ENCODE assay signal across 25 cellular contexts in the genomic region with DNA sequence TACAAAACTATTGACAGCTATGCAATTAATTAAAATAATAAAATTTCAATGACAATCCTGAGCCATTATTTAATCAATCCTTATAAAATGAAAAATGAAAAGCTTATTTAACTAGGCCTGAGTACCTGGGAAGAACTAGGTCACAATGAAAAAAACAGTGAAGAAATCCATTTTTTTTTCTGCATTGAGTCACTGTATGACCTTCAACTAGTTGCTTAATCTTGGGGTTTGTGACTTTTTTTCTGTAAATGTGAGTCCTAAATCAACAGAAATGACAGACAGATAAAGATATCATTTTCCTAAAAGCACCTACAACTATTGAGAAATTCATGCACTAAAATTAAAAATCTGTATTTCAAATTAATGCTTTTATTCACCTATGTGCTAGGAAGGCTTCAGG.
DNase-seq lines count a peak whose midpoint lies in the region; ATAC-seq and TF ChIP-seq lines count a peak whose summit lies in the region.
"Had no signal": no experiment of that assay in that cellular context is flagged by ENCODE, and none has a peak within 500 bp of the region (broad histone marks: within the 10 kb centered on the region; RNA-seq: fewer than 3 reads in every experiment).

No MANE protein-coding gene starts in this region.

- TF ChIP-seq CTCF in fibroblast of mammary gland (conservative IDR thresholded peaks at IDR 0.05; ENCODE audit: control insufficient read depth, insufficient read depth, low read depth, low read length): no peak
- TF ChIP-seq CTCF in retinal pigment epithelial cell (conservative IDR thresholded peaks at IDR 0.05; ENCODE audit: low read depth, low read length): no peak

- peak; percentile 10 for DNase-seq in LHCN-M2 (ENCODE audit: low read depth)
- DNase-seq in amniotic epithelial cell (ENCODE audit: low read depth): peak; percentile 77
- peak; percentile 20 for DNase-seq in fibroblast of mammary gland (ENCODE audit: low read depth)
- peak; percentile 14 for DNase-seq in retinal pigment epithelial cell (ENCODE audit: low read depth)
- no peak for DNase-seq in AG08395 (ENCODE audit: low spot score)
- DNase-seq in NCI-H2081 (lab: John Stamatoyannopoulos, UW): no peak
- DNase-seq: BE2C; CD8-positive, alpha-beta memory T cell; DMS 273 treated with DMSO at 0.1 percent for 48 hours; DMS79; EL; GDM1; IMR-90; MV-4-11; NCI-H1105; NCI-H1436 treated with DMSO at 0.1 percent for 48 hours; NCI-H187 treated with DMSO at 0.1 percent for 48 hours; NCI-H446; NCI-H524 treated with DMSO at 0.1 percent for 48 hours; NCI-H774; RPMI8226; SHP77 had no signal

- ATAC-seq in SK-N-SH treated with all-trans-retinoic acid at 6 μM for 48 hours: no peak
- ATAC-seq: GM12878, HCT116 had no signal

- H3K4me3 ChIP-seq in fibroblast of mammary gland (ENCODE audit: control insufficient read depth, low read depth, low read length) (no peak overlapping the region), retinal pigment epithelial cell (ENCODE audit: low read length) (no peak overlapping the region)
- H3K4me3 ChIP-seq: GM12878 had no signal

TF ChIP-seq in SK-N-SH treated with all-trans-retinoic acid at 6 μM for 48 hours, 23 proteins besides CTCF, POLR2A, EP300 and RAD21:
- no peak for TF ChIP-seq BACH2 (CRISPR knock-in tag; IDR thresholded peaks at IDR 0.05; ENCODE audit: borderline replicate concordance)
- TF ChIP-seq ZFP3 (CRISPR knock-in tag; IDR thresholded peaks at IDR 0.05): no peak
- no peak for TF ChIP-seq ZNF8 (CRISPR knock-in tag; IDR thresholded peaks at IDR 0.05)
- TF ChIP-seq ESRRG (CRISPR knock-in tag; IDR thresholded peaks at IDR 0.05): no peak
- TF ChIP-seq GLIS3 (CRISPR knock-in tag; IDR thresholded peaks at IDR 0.05): no peak
- TF ChIP-seq TSHZ2 (CRISPR knock-in tag; IDR thresholded peaks at IDR 0.05): no peak
- no peak for TF ChIP-seq ARNTL (CRISPR knock-in tag; IDR thresholded peaks at IDR 0.05; ENCODE audit: borderline replicate concordance, low read depth)
- no peak for TF ChIP-seq ZC3H10 (CRISPR knock-in tag; IDR thresholded peaks at IDR 0.05)
- no peak for TF ChIP-seq CSDC2 (CRISPR knock-in tag; IDR thresholded peaks at IDR 0.05)
- no peak for TF ChIP-seq ZFP30 (CRISPR knock-in tag; IDR thresholded peaks at IDR 0.05)
- TF ChIP-seq POU6F1 (CRISPR knock-in tag; IDR thresholded peaks at IDR 0.05; ENCODE audit: borderline replicate concordance, low read depth): no peak
- no peak for TF ChIP-seq CREB5 (CRISPR knock-in tag; IDR thresholded peaks at IDR 0.05; ENCODE audit: low read depth)

Comparison
In these comparisons a context has a peak if more than half of its experiments do, and no peak if none do; other contexts are left out.
1. DNase-seq: peak in LHCN-M2 (single experiment), amniotic epithelial cell (single experiment), fibroblast of mammary gland (single experiment) and retinal pigment epithelial cell (single experiment); none in AG08395 (single experiment) and NCI-H2081 (0 of 2).